ENCODE assay signal across 19 cellular contexts in the genomic region with DNA sequence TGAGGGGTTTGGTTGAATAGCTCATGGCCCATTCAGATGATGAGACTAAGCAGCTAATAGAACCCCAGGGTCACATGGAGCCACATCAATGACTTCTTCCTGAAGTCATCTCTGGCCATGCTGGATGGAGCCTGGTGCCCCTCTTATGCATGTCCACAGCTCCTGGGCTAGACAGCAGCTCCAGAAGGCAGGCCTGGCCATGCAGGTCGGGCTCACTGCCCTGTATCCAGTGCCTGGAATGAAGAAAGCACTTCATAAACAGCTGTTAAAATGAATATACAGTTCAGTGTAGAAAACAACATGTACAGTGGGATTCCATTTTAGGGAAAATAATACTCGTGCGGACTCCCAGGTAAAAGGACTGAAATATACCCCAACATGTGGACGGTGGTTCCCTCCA.
"Had no signal": no experiment of that assay in that cellular context is flagged by ENCODE, and none has a peak within 500 bp of the region (broad histone marks: within the 10 kb centered on the region; RNA-seq: fewer than 3 reads in every experiment).

No MANE protein-coding gene starts in this region.

- H3K27ac Mint-ChIP-seq: activated B cell treated with CpG ODN at 0.5 μM for 24 hours; activated naive CD8-positive, alpha-beta T cell; natural killer cell; progenitor cell of endocrine pancreas; stimulated activated naive CD8-positive, alpha-beta T cell treated with anti-CD3 and anti-CD28 coated beads, Interleukin-15, Interleukin-2, amounts not matched to agents 100 ng/mL and 50 ng/mL, for 24 hours had no signal

- H3K4me1 ChIP-seq: thyroid gland had no signal

- H3K9me3 ChIP-seq: gastroesophageal sphincter, mucosa of descending colon, thyroid gland had no signal

- H3K4me3 ChIP-seq: gastroesophageal sphincter, hepatocyte, mucosa of descending colon, thyroid gland had no signal

- H3K27ac ChIP-seq: brain microvascular endothelial cell, epithelial cell of prostate, gastroesophageal sphincter, thyroid gland had no signal

- H3K9me3 Mint-ChIP-seq: activated B cell treated with CpG ODN at 0.5 μM for 24 hours; natural killer cell; stimulated activated naive CD8-positive, alpha-beta T cell treated with anti-CD3 and anti-CD28 coated beads, Interleukin-15, Interleukin-2, amounts not matched to agents 100 ng/mL and 50 ng/mL, for 24 hours had no signal

- H3K4me3 Mint-ChIP-seq: activated B cell treated with CpG ODN at 0.5 μM for 24 hours; activated naive CD8-positive, alpha-beta T cell; natural killer cell; stimulated activated naive CD8-positive, alpha-beta T cell treated with anti-CD3 and anti-CD28 coated beads, Interleukin-15, Interleukin-2, amounts not matched to agents 100 ng/mL and 50 ng/mL, for 24 hours had no signal

- H3K36me3 ChIP-seq: brain microvascular endothelial cell, gastroesophageal sphincter, thyroid gland had no signal

- DNase-seq: activated B cell treated with CpG ODN at 0.5 μM for 24 hours; activated gamma-delta T cell; activated T-cell treated with anti-CD3 and anti-CD28 coated beads, Interleukin-2, amount 50 U/mL, for 48 hours; amygdala; brain microvascular endothelial cell; effector CD4-positive, alpha-beta T cell; left cardiac atrium; mammary epithelial cell; mucosa of descending colon; natural killer cell; occipital lobe; stimulated activated CD4-positive, alpha-beta T cell treated with anti-CD3 and anti-CD28 coated beads, Interleukin-2, amount 100 ng/mL, for 48 hours; thyroid gland had no signal

- H3K27me3 ChIP-seq: brain microvascular endothelial cell, gastroesophageal sphincter, hepatocyte, thyroid gland had no signal

- H3K36me3 Mint-ChIP-seq: activated naive CD8-positive, alpha-beta T cell; natural killer cell had no signal

- H3K27me3 Mint-ChIP-seq: stimulated activated naive CD8-positive, alpha-beta T cell treated with anti-CD3 and anti-CD28 coated beads, Interleukin-15, Interleukin-2, amounts not matched to agents 100 ng/mL and 50 ng/mL, for 24 hours had no signal
